Comparison of ENCODE assay signal across 8 cellular contexts in genomic region chr1:116538527-116538926, GRCh38. TPM values are rescaled to one million over a fixed set of nuclear protein-coding genes. Genes with fewer than 3 reads are reported as not detected.
DNase-seq lines count a peak whose midpoint lies in the region; ATAC-seq and TF ChIP-seq lines count a peak whose summit lies in the region.

No MANE protein-coding gene starts in this region.

- no peaks in the 10 kb centered on the region for H3K27me3 Mint-ChIP-seq in Calu3 (ENCODE audit: unreplicated experiment)
- no peaks in the 10 kb centered on the region for H3K27me3 Mint-ChIP-seq in activated T-cell treated with anti-CD3 and anti-CD28 coated beads, Interleukin-2, amount 50 U/mL, for 72 hours (ENCODE audit: low read depth)

- peak; percentile 79 for ATAC-seq in GM19452 (IDR thresholded peaks at IDR 0.05; ENCODE audit: unreplicated experiment)
- ATAC-seq in HG03378 (IDR thresholded peaks at IDR 0.05; ENCODE audit: unreplicated experiment): peak; percentile 84
- ATAC-seq in activated T-cell treated with anti-CD3 and anti-CD28 coated beads, Interleukin-2, amount 50 U/mL, for 72 hours (replicated peaks in 1 of 2): peak; percentile 98
- ATAC-seq in sciatic nerve: no peak

- H3K27ac Mint-ChIP-seq in Calu3 (ENCODE audit: unreplicated experiment): no peak overlapping the region
- H3K27ac Mint-ChIP-seq in activated T-cell treated with anti-CD3 and anti-CD28 coated beads, Interleukin-2, amount 50 U/mL, for 72 hours: no peak overlapping the region

- peak; percentile 10 for DNase-seq in Calu3
- peak; percentile 63 to 68 for DNase-seq in activated T-cell treated with anti-CD3 and anti-CD28 coated beads, Interleukin-2, amount 50 U/mL, for 72 hours
- peak; percentile 23 for DNase-seq in pons (ENCODE audit: low spot score)
- no peak for DNase-seq in sciatic nerve (ENCODE audit: low spot score)
- DNase-seq in Kasumi-1 (lab: John Stamatoyannopoulos, UW): no peak
- no peak for DNase-seq in DMS114 treated with DMSO at 0.1 percent for 48 hours (lab: John Stamatoyannopoulos, UW; ENCODE audit: unreplicated experiment)

- TF ChIP-seq CTCF in Calu3 (IDR thresholded peaks at IDR 0.05; ENCODE audit: unreplicated experiment): no peak

- H3K4me3 Mint-ChIP-seq in Calu3 (ENCODE audit: low read depth, unreplicated experiment): no peak overlapping the region
- H3K4me3 Mint-ChIP-seq in activated T-cell treated with anti-CD3 and anti-CD28 coated beads, Interleukin-2, amount 50 U/mL, for 72 hours: peak overlapping the region; percentile 8 to 19

- intact Hi-C loops in Calu3 (cut with micrococcal nuclease; ENCODE audit: unreplicated experiment) (no loop called here), sciatic nerve (cut with DNase I) (no loop called here)

- H3K36me3 Mint-ChIP-seq in Calu3 (ENCODE audit: insufficient read depth, unreplicated experiment): peaks cover 27% of the 10 kb centered on the region
- H3K36me3 Mint-ChIP-seq in activated T-cell treated with anti-CD3 and anti-CD28 coated beads, Interleukin-2, amount 50 U/mL, for 72 hours (ENCODE audit: insufficient read depth in 2 of 2): peaks cover 29 to 42% of the 10 kb centered on the region in 2 donors

- no TSS peak for BruUV-seq in Calu3 (replicated peaks; lab: Mats Ljungman, UMichigan)

- H3K4me1 Mint-ChIP-seq in Calu3 (ENCODE audit: low read depth, unreplicated experiment): peaks cover 29% of the 10 kb centered on the region
- H3K4me1 Mint-ChIP-seq in activated T-cell treated with anti-CD3 and anti-CD28 coated beads, Interleukin-2, amount 50 U/mL, for 72 hours (ENCODE audit: low read depth): peaks cover 75% of the 10 kb centered on the region

- no peaks in the 10 kb centered on the region for H3K9me3 Mint-ChIP-seq in Calu3 (ENCODE audit: low read depth, unreplicated experiment)
- H3K9me3 Mint-ChIP-seq in activated T-cell treated with anti-CD3 and anti-CD28 coated beads, Interleukin-2, amount 50 U/mL, for 72 hours: peaks cover 0 to 4% of the 10 kb centered on the region in 2 donors

- CTCF ChIA-PET in Calu3 (lab: Charles Lee): interaction anchor here (0.6 kb wide), 1 partner anchor 118 kb away, joined by 8 read pairs; no protein-coding TSS in a partner anchor

RNA-seq across cellular contexts. Expression of gene CD58, which starts 32.3 kb away (rescaled TPM):
- total RNA-seq in Calu3 (2022) (18.9 and 22.9 TPM in 2 replicates), sciatic nerve (21.3 TPM)
- total RNA-seq in activated T-cell treated with anti-CD3 and anti-CD28 coated beads, Interleukin-2, amount 50 U/mL, for 72 hours: 10 to 100 TPM; 15.4 to 32.7 TPM

Comparison
In these comparisons a context has a peak if more than half of its experiments do, and no peak if none do; other contexts are left out.
1. DNase-seq: peak in Calu3 (single experiment), activated T-cell treated with anti-CD3 and anti-CD28 coated beads, Interleukin-2, amount 50 U/mL, for 72 hours (2 of 2) and pons (single experiment); none in sciatic nerve (single experiment), Kasumi-1 (0 of 2) and DMS114 treated with DMSO at 0.1 percent for 48 hours (single experiment).